18 cellular contexts compared by ENCODE assay signal in genomic region chr16:4337540-4338088, GRCh38. TPM values are rescaled to one million over a fixed set of nuclear protein-coding genes. Genes with fewer than 3 reads are reported as not detected.
A peak's percentile ranks its signal among the peaks of the same experiment; 100 is the strongest.
DNase-seq lines count a peak whose midpoint lies in the region; ATAC-seq and TF ChIP-seq lines count a peak whose summit lies in the region.
"Had no signal": no experiment of that assay in that cellular context is flagged by ENCODE, and none has a peak within 500 bp of the region (broad histone marks: within the 10 kb centered on the region; RNA-seq: fewer than 3 reads in every experiment).

No MANE protein-coding gene starts in this region.

- no peak overlapping the region for H3K27ac ChIP-seq in right cardiac atrium (ENCODE audit: low read length)
- H3K27ac ChIP-seq in HEK293 (ENCODE audit: extremely low read depth, low read depth, low read length): no peak overlapping the region
- H3K27ac ChIP-seq: C4-2B, GM23248, KMS-11, SJCRH30 had no signal

- H3K27ac Mint-ChIP-seq in WTC11 (no peak overlapping the region), osteocyte (ENCODE audit: unreplicated experiment) (peak overlapping the region; percentile 27)

- WGBS in right cardiac atrium: 77% methylated on average over 12 of the region's 12 CpGs

- POLR2A ChIA-PET in HEK293 (lab: Yijun Ruan, JAX) (no interaction called here), WTC11 (lab: Charles Lee) (no interaction called here)

- intact Hi-C loops in right cardiac atrium (cut with DNase I): loop anchor here in 1 of 4 donors (10.0 kb wide), 1 partner anchor 53 kb away; no protein-coding TSS in a partner anchor
- intact Hi-C loops in Right ventricle myocardium superior (cut with DNase I): no loop called here

- peak in 2 of 3 donors; percentile 42 to 52 for DNase-seq in right cardiac atrium
- no peak for DNase-seq in Right ventricle myocardium superior
- DNase-seq in WTC11 (ENCODE audit: low spot score): no peak
- DNase-seq in osteocyte (ENCODE audit: extremely low spot score, unreplicated experiment): no peak
- no peak for DNase-seq in NCI-H146 treated with DMSO at 0.1 percent for 48 hours (lab: John Stamatoyannopoulos, UW; ENCODE audit: unreplicated experiment)
- DNase-seq in D341Med (ENCODE audit: low spot score): no peak
- DNase-seq: DND-41, GM23248, NCI-H1417 treated with DMSO at 0.1 percent for 48 hours, NCI-H2029, NCI-H69, SJCRH30 had no signal

- no peaks in the 10 kb centered on the region for H3K9me3 Mint-ChIP-seq in WTC11
- no peaks in the 10 kb centered on the region for H3K9me3 Mint-ChIP-seq in osteocyte (ENCODE audit: unreplicated experiment)

- H3K9me3 ChIP-seq in right cardiac atrium (ENCODE audit: control insufficient read depth, low read length) (no peaks in the 10 kb centered on the region), HEK293 (ENCODE audit: control insufficient read depth, insufficient read depth, low read depth, low read length) (no peaks in the 10 kb centered on the region)
- H3K9me3 ChIP-seq: SJCRH30 had no signal

- H3K36me3 ChIP-seq in HEK293 (ENCODE audit: control insufficient read depth in 2 of 2, insufficient read depth in 1 of 2, low read length in 2 of 2): peaks cover 0 to 44% of the 10 kb centered on the region in 2 experiments; a peak in 2 of 3 replicates

- peaks cover 6% of the 10 kb centered on the region for H3K36me3 Mint-ChIP-seq in WTC11
- peaks cover 4% of the 10 kb centered on the region for H3K36me3 Mint-ChIP-seq in osteocyte (ENCODE audit: unreplicated experiment)

- H3K4me1 ChIP-seq in right cardiac atrium (ENCODE audit: control insufficient read depth, insufficient read depth, low read length) (no peaks in the 10 kb centered on the region), HEK293 (ENCODE audit: control insufficient read depth, insufficient read depth, low read length) (peaks cover 2% of the 10 kb centered on the region; the same call in 1 of the 2 replicates)
- H3K4me1 ChIP-seq: SJCRH30 had no signal

- peak in 1 of 2 donors; percentile 1 for ATAC-seq in right cardiac atrium
- no peak for ATAC-seq in Right ventricle myocardium superior (ENCODE audit: poor library complexity)
- no peak for ATAC-seq in WTC11
- no peak for ATAC-seq in HG03460 (IDR thresholded peaks at IDR 0.05; ENCODE audit: unreplicated experiment)

- CTCF ChIA-PET in HEK293 (lab: Yijun Ruan, JAX) (interaction anchor here (2.2 to 2.6 kb wide), 2 partner anchors 49 to 65 kb away, joined by 8 to 18 read pairs; no protein-coding TSS in a partner anchor), WTC11 (lab: Charles Lee) (interaction anchor here (0.6 to 6.3 kb wide), 12 partner anchors 7 to 83 kb away, joined by 3 to 44 read pairs (median 6); partner anchors contain the start of gene PAM16)

- H3K4me3 ChIP-seq in right cardiac atrium (ENCODE audit: low read length) (no peak overlapping the region), HEK293 (ENCODE audit: low read depth, low read length) (no peak overlapping the region)
- H3K4me3 ChIP-seq: GM23248, SJCRH30 had no signal

- H3K4me1 Mint-ChIP-seq in WTC11 (no peaks in the 10 kb centered on the region), osteocyte (ENCODE audit: unreplicated experiment) (peaks cover 14% of the 10 kb centered on the region)

- no peak for TF ChIP-seq CTCF in HEK293 (tag by site-specific recombination; IDR thresholded peaks at IDR 0.05)
- TF ChIP-seq CTCF in WTC11 (IDR thresholded peaks at IDR 0.05): no peak
- TF ChIP-seq CTCF in osteocyte (IDR thresholded peaks at IDR 0.05): no peak

- no peak overlapping the region for H3K4me3 Mint-ChIP-seq in WTC11
- no peak overlapping the region for H3K4me3 Mint-ChIP-seq in osteocyte (ENCODE audit: unreplicated experiment)

- no peaks in the 10 kb centered on the region for H3K27me3 Mint-ChIP-seq in WTC11 (ENCODE audit: low read depth)
- no peaks in the 10 kb centered on the region for H3K27me3 Mint-ChIP-seq in osteocyte (ENCODE audit: unreplicated experiment)

- no peaks in the 10 kb centered on the region for H3K27me3 ChIP-seq in right cardiac atrium (ENCODE audit: control insufficient read depth, insufficient read depth)
- H3K27me3 ChIP-seq: SJCRH30 had no signal

TF ChIP-seq in HEK293, 187 proteins besides CTCF, POLR2A, EP300 and RAD21:
- TF ChIP-seq ZNF10 (tag by site-specific recombination; IDR thresholded peaks at IDR 0.05) (peak; percentile 57; the same call in 1 of the 2 replicates), KLF1 (tag by site-specific recombination; IDR thresholded peaks at IDR 0.05) (peak; percentile 41; the same call in 1 of the 2 replicates), ZNF747 (tag by site-specific recombination; IDR thresholded peaks at IDR 0.05) (no peak)

TF ChIP-seq in WTC11, 78 proteins besides CTCF, POLR2A, EP300 and RAD21:
- TF ChIP-seq E2F4 (CRISPR knock-in tag; IDR thresholded peaks at IDR 0.05; ENCODE audit: borderline replicate concordance, low read depth) (0 out of 2 replicates have a peak, but pooled peaks have one; percentile 25), ZNF219 (CRISPR knock-in tag; IDR thresholded peaks at IDR 0.05; ENCODE audit: borderline replicate concordance) (no peak)

RNA-seq across cellular contexts. Expression of gene PAM16, which starts 13.5 kb away (rescaled TPM):
- total RNA-seq in right cardiac atrium (10 to 100 TPM; 57.6 to 61.9 (median 59.7) TPM), Right ventricle myocardium superior (74.0 TPM), WTC11 (2021) (87.2 to 93.7 TPM (median 88.9 TPM) in 3 replicates), osteocyte (21.0 and 23.7 TPM in 2 replicates)
- polyA plus RNA-seq in right cardiac atrium: 131 TPM

RNA-seq across cellular contexts. Expression of gene GLIS2, which starts 21.7 kb away (rescaled TPM):
- total RNA-seq in right cardiac atrium (10 to 100 TPM; 20.0 to 34.6 (median 33.1) TPM), Right ventricle myocardium superior (14.6 TPM), WTC11 (2021) (19.5 to 23.0 TPM (median 20.1 TPM) in 3 replicates), osteocyte (58.6 and 59.9 TPM in 2 replicates)
- polyA plus RNA-seq in right cardiac atrium: 15.2 TPM

RNA-seq across cellular contexts. Expression of gene VASN, which starts 34.0 kb away (rescaled TPM):
- total RNA-seq in right cardiac atrium (10 to 100 TPM; 11.4 to 21.3 (median 13.6) TPM), Right ventricle myocardium superior (5.7 TPM), WTC11 (2021) (8.0 to 9.1 TPM (median 8.3 TPM) in 3 replicates), osteocyte (62.7 and 63.1 TPM in 2 replicates)
- 10.7 TPM for polyA plus RNA-seq in right cardiac atrium
- total RNA-seq: OCI-LY7; T-helper 1 cell treated with Interleukin-12 subunit alpha and Interleukin-12 subunit beta and Interleukin-4 antibody, amounts not matched to agents 30 ng/mL and 1 ng/mL, for 36 hours had no signal

Comparison
In these comparisons a context has a peak if more than half of its experiments do, and no peak if none do; other contexts are left out.
1. DNase-seq: peak in right cardiac atrium (2 of 3); none in Right ventricle myocardium superior (single experiment), WTC11 (single experiment), osteocyte (single experiment), NCI-H146 treated with DMSO at 0.1 percent for 48 hours (single experiment) and D341Med (single experiment).